In genomic region chr9:109966643-109967368, GRCh38 we compare ENCODE assay signal across 12 cellular contexts.
DNase-seq lines count a peak whose midpoint lies in the region; ATAC-seq and TF ChIP-seq lines count a peak whose summit lies in the region.
"Had no signal": no experiment of that assay in that cellular context is flagged by ENCODE, and none has a peak within 500 bp of the region (broad histone marks: within the 10 kb centered on the region; RNA-seq: fewer than 3 reads in every experiment).

No MANE protein-coding gene starts in this region.

- TF ChIP-seq CTCF in IMR-90 (conservative IDR thresholded peaks at IDR 0.05; ENCODE audit: low read depth, low read length): no peak
- TF ChIP-seq CTCF in spleen (IDR thresholded peaks at IDR 0.05 in 8 of 11, conservative IDR thresholded peaks at IDR 0.05 in 3 of 11): no peak

- H3K9me1 ChIP-seq in IMR-90 (ENCODE audit: insufficient read depth, low read length): peaks cover 17% of the 10 kb centered on the region

- H3K18ac ChIP-seq in IMR-90 (ENCODE audit: low read depth, low read length): no peak overlapping the region

- no peak overlapping the region for H3K14ac ChIP-seq in IMR-90 (replicated peaks; ENCODE audit: low read depth, low read length)

- H4K91ac ChIP-seq in IMR-90 (ENCODE audit: insufficient read depth, low read depth, low read length): no peak overlapping the region

- no peak overlapping the region for H2AFZ ChIP-seq in IMR-90 (replicated peaks; ENCODE audit: low read length, poor library complexity)

- H3K27me3 ChIP-seq in IMR-90 (ENCODE audit: control insufficient read depth, insufficient read depth, low read length) (no peaks in the 10 kb centered on the region), spleen (replicated peaks in 1 of 7) (no peaks in the 10 kb centered on the region)

- H4K20me1 ChIP-seq in IMR-90 (ENCODE audit: insufficient read depth, low read length): peaks cover 7% of the 10 kb centered on the region; the same call in 1 of the 2 replicates

- H2AK5ac ChIP-seq in IMR-90 (ENCODE audit: low read depth, low read length): no peak overlapping the region; the same call in 1 of the 2 replicates

- no peak overlapping the region for H4K5ac ChIP-seq in IMR-90 (ENCODE audit: low read depth, low read length)

- no peak overlapping the region for H3K23ac ChIP-seq in IMR-90 (ENCODE audit: low read depth, low read length)

- dilution Hi-C loops in IMR-90 (cut with HindIII; ENCODE audit: low sequenced_read_pairs, unreplicated experiment): no loop called here

- in situ Hi-C loops in IMR-90 (cut with MboI; ENCODE audit: low sequenced_read_pairs): no loop called here

- no peak overlapping the region for H3K4me2 ChIP-seq in IMR-90 (ENCODE audit: low read depth, low read length)
- H3K4me2 ChIP-seq: KMS-11 had no signal

- ATAC-seq in GM21528 (IDR thresholded peaks at IDR 0.05; ENCODE audit: low FRiP score, unreplicated experiment) (peak; percentile 46), IMR-90 (ENCODE audit: low read depth) (no peak)
- no peak for ATAC-seq in effector memory CD8-positive, alpha-beta T cell (replicated peaks)

- no peak overlapping the region for H2AK9ac ChIP-seq in IMR-90 (replicated peaks; ENCODE audit: low read depth, low read length, poor library complexity)

- no peak overlapping the region; the same call in 1 of the 2 replicates for H3K4ac ChIP-seq in IMR-90 (ENCODE audit: low read depth, low read length)

- intact Hi-C loops in activated CD4-positive, alpha-beta T cell treated with anti-CD3 and anti-CD28 coated beads, Interleukin-2, amount 10 ng/mL, durations not matched to agents 24 days and 14 days (cut with micrococcal nuclease): loop anchor here (1.0 kb wide), 1 partner anchor 16 kb away; no protein-coding TSS in a partner anchor
- intact Hi-C loops in IMR-90 (cut with micrococcal nuclease): loop anchor here (5.0 kb wide), 2 partner anchors 85 to 185 kb away; no protein-coding TSS in a partner anchor
- intact Hi-C loops in spleen (cut with DNase I; ENCODE audit: low total_unique reads): loop anchor here (5.0 to 10.0 kb wide), 2 partner anchors 50 to 78 kb away; no protein-coding TSS in a partner anchor

- BruUV-seq in IMR-90 (replicated peaks; lab: Mats Ljungman, UMichigan): no TSS peak

- H3K9me3 ChIP-seq in IMR-90 (ENCODE audit: control insufficient read depth, insufficient read depth, low read length): no peaks in the 10 kb centered on the region
- no peaks in the 10 kb centered on the region for H3K9me3 ChIP-seq in spleen

- CTCF ChIA-PET in IMR-90 (lab: Yijun Ruan, JAX): no interaction called here

- peaks cover 6% of the 10 kb centered on the region for H3K36me3 Mint-ChIP-seq in activated CD4-positive, alpha-beta T cell treated with anti-CD3 and anti-CD28 coated beads, Interleukin-2, amount 10 ng/mL, durations not matched to agents 24 days and 14 days (ENCODE audit: low read depth)
- no peaks in the 10 kb centered on the region for H3K36me3 Mint-ChIP-seq in effector memory CD8-positive, alpha-beta T cell (ENCODE audit: insufficient read depth)

- H3K4me1 Mint-ChIP-seq in activated CD4-positive, alpha-beta T cell treated with anti-CD3 and anti-CD28 coated beads, Interleukin-2, amount 10 ng/mL, durations not matched to agents 24 days and 14 days: peaks cover 68% of the 10 kb centered on the region
- no peaks in the 10 kb centered on the region for H3K4me1 Mint-ChIP-seq in effector memory CD8-positive, alpha-beta T cell (ENCODE audit: low read depth in 2 of 2)

- H3K36me3 ChIP-seq in IMR-90 (ENCODE audit: control insufficient read depth, insufficient read depth, low read length) (no peaks in the 10 kb centered on the region), spleen (no peaks in the 10 kb centered on the region)

- H3K27ac ChIP-seq in IMR-90 (ENCODE audit: insufficient read depth, low read length) (no peak overlapping the region), spleen (peak overlapping the region; percentile 74 to 88 (median 86))
- H3K27ac ChIP-seq: KMS-11 had no signal

- H2BK15ac ChIP-seq in IMR-90 (ENCODE audit: low read depth, low read length): peak overlapping the region; percentile 52; the same call in 1 of the 3 replicates

- no peak overlapping the region for H3K4me3 Mint-ChIP-seq in activated CD4-positive, alpha-beta T cell treated with anti-CD3 and anti-CD28 coated beads, Interleukin-2, amount 10 ng/mL, durations not matched to agents 24 days and 14 days
- H3K4me3 Mint-ChIP-seq in effector memory CD8-positive, alpha-beta T cell: no peak overlapping the region
- H3K4me3 Mint-ChIP-seq: HFFc6 had no signal

- H2BK5ac ChIP-seq in IMR-90 (ENCODE audit: low read depth, low read length, poor library complexity, severe bottlenecking): no peak overlapping the region

- peaks cover 5% of the 10 kb centered on the region for H3K27me3 Mint-ChIP-seq in activated CD4-positive, alpha-beta T cell treated with anti-CD3 and anti-CD28 coated beads, Interleukin-2, amount 10 ng/mL, durations not matched to agents 24 days and 14 days
- peaks cover 0 to 5% of the 10 kb centered on the region in 2 donors for H3K27me3 Mint-ChIP-seq in effector memory CD8-positive, alpha-beta T cell

- H2BK20ac ChIP-seq in IMR-90 (ENCODE audit: low read depth, low read length): peak overlapping the region; percentile 21; the same call in 1 of the 2 replicates

- no peak for TF ChIP-seq POLR2A in IMR-90 (IDR thresholded peaks at IDR 0.05; ENCODE audit: low read depth, low read length)
- TF ChIP-seq POLR2A in spleen (IDR thresholded peaks at IDR 0.05): no peak

- peaks cover 19 to 53% of the 10 kb centered on the region in 2 experiments for H3K79me1 ChIP-seq in IMR-90 (ENCODE audit: low read depth in 1 of 2, low read length in 2 of 2)

- H3K9ac ChIP-seq in IMR-90 (ENCODE audit: low read depth, low read length): no peak overlapping the region
- H3K9ac ChIP-seq: KMS-11 had no signal

- H3K4me1 ChIP-seq in IMR-90 (ENCODE audit: control insufficient read depth, insufficient read depth, low read length) (peaks cover 22% of the 10 kb centered on the region), spleen (peaks cover 34 to 75% (median 59%) of the 10 kb centered on the region in 6 donors)

- H3K56ac ChIP-seq in IMR-90 (ENCODE audit: extremely low read depth, insufficient read depth, low read length): no peak overlapping the region

- DNase-seq in activated CD4-positive, alpha-beta T cell treated with anti-CD3 and anti-CD28 coated beads, Interleukin-2, amount 10 ng/mL, durations not matched to agents 24 days and 14 days: peak; percentile 54
- no peak for DNase-seq in activated CD4-positive, alpha-beta T cell treated with anti-CD3 and anti-CD28 coated beads, Interleukin-2, amount 50 U/mL, for 48 hours
- DNase-seq in IMR-90: no peak
- peak; percentile 80 for DNase-seq in spleen
- no peak for DNase-seq in NCI-H1105 (lab: John Stamatoyannopoulos, UW)
- no peak for DNase-seq in NCI-H1048 (lab: John Stamatoyannopoulos, UW)
- no peak for DNase-seq in effector memory CD8-positive, alpha-beta T cell
- DNase-seq: GDM1, HFFc6, occipital lobe had no signal

- no peak for TF ChIP-seq RAD21 in IMR-90 (IDR thresholded peaks at IDR 0.05; ENCODE audit: low read length)

- peaks cover 4% of the 10 kb centered on the region for H3K9me3 Mint-ChIP-seq in activated CD4-positive, alpha-beta T cell treated with anti-CD3 and anti-CD28 coated beads, Interleukin-2, amount 10 ng/mL, durations not matched to agents 24 days and 14 days
- no peaks in the 10 kb centered on the region for H3K9me3 Mint-ChIP-seq in effector memory CD8-positive, alpha-beta T cell
- H3K9me3 Mint-ChIP-seq: HFFc6 had no signal

- no peak overlapping the region for H2BK120ac ChIP-seq in IMR-90 (ENCODE audit: low read depth, low read length)

- H4K8ac ChIP-seq in IMR-90 (ENCODE audit: low read depth in 2 of 2, low read length in 2 of 2): no peak overlapping the region; a peak in 1 of 4 replicates

- 67% methylated on average over 3 of the region's 13 CpGs; no CpG with 5 or more reads in 1 of the 2 experiments for WGBS in IMR-90 (ENCODE audit: extremely low coverage in 2 of 2, insufficient read length in 1 of 2), 2 experiments
- 53 to 75% (median 65%) methylated on average over 13 of the region's 13 CpGs for WGBS in spleen, 5 donors

- no peak overlapping the region for H3K4me3 ChIP-seq in IMR-90 (ENCODE audit: insufficient read depth, low read depth, low read length)
- H3K4me3 ChIP-seq in spleen: peak overlapping the region in 1 of 8 donors; percentile 12

- peak overlapping the region; percentile 55 for H3K27ac Mint-ChIP-seq in activated CD4-positive, alpha-beta T cell treated with anti-CD3 and anti-CD28 coated beads, Interleukin-2, amount 10 ng/mL, durations not matched to agents 24 days and 14 days
- no peak overlapping the region for H3K27ac Mint-ChIP-seq in effector memory CD8-positive, alpha-beta T cell
- H3K27ac Mint-ChIP-seq: HFFc6 had no signal

- POLR2A ChIA-PET in IMR-90 (lab: Charles Lee; ENCODE audit: unreplicated experiment): no interaction called here

TF ChIP-seq in IMR-90, 13 proteins besides CTCF, POLR2A, EP300 and RAD21 (continues in another document):
- TF ChIP-seq SMC3 (IDR thresholded peaks at IDR 0.05; ENCODE audit: low read depth, low read length) (no peak), BHLHE40 (IDR thresholded peaks at IDR 0.05; ENCODE audit: low read depth, low read length) (no peak), CEBPB (IDR thresholded peaks at IDR 0.05; ENCODE audit: low read depth, low read length) (no peak), RFX5 (IDR thresholded peaks at IDR 0.05; ENCODE audit: low read depth, low read length) (no peak), FOS (IDR thresholded peaks at IDR 0.05; ENCODE audit: low read depth, low read length) (no peak), MAZ (IDR thresholded peaks at IDR 0.05; ENCODE audit: borderline replicate concordance, low read depth, low read length) (no peak), USF2 (IDR thresholded peaks at IDR 0.05; ENCODE audit: low read depth, low read length) (no peak), MXI1 (IDR thresholded peaks at IDR 0.05; ENCODE audit: borderline replicate concordance, low read depth, low read length) (no peak), NFE2L2 (IDR thresholded peaks at IDR 0.05; ENCODE audit: low read depth, low read length) (no peak)

Comparison
In these comparisons a context has a peak if more than half of its experiments do, and no peak if none do; other contexts are left out.
1. DNase-seq: peak in activated CD4-positive, alpha-beta T cell treated with anti-CD3 and anti-CD28 coated beads, Interleukin-2, amount 10 ng/mL, durations not matched to agents 24 days and 14 days (single experiment) and spleen (single experiment); none in activated CD4-positive, alpha-beta T cell treated with anti-CD3 and anti-CD28 coated beads, Interleukin-2, amount 50 U/mL, for 48 hours (0 of 2), IMR-90 (single experiment), NCI-H1105 (single experiment), NCI-H1048 (single experiment) and effector memory CD8-positive, alpha-beta T cell (0 of 3).